8 cellular contexts compared by ENCODE assay signal in the genomic region with DNA sequence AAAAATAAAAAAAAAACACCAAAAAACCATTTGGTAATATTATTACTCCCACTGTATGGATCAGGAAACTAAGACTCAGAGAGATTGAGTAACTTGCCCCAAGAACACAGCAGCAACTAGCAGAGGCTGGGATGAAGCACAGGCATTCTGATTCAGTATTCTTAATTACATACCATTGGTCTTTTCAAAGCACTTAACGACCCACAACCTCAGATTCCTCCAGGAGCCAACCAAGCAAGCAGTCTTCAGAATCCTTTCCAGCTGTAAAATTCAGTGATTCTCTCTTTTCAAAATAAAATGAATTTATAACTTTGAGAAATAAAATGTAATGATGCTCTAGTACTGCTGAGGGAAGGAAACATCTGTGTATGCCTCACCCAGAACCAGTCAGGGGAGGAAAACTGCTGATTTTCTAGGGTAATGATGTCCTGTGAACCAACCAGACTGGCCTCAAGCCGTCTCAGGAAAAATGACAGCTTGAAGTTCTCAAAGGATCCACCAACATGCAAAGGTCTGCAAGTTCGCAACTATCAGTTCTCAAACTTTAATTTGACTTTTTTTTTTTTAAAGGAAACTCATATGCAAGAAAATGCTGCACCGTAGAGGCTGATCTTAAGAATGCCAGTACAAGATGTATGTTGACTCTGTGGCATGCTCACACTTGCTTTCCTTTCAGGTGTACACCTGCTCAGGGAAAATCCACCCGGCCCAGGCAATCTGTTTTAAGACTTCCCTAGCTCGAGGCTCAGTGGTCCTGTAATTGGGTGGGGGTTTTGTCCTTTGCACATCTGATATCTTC. TPM values are rescaled to one million over a fixed set of nuclear protein-coding genes. Genes with fewer than 3 reads are reported as not detected.
DNase-seq lines count a peak whose midpoint lies in the region; ATAC-seq and TF ChIP-seq lines count a peak whose summit lies in the region.

No MANE protein-coding gene starts in this region.

- CTCF ChIA-PET in AG04450 (lab: Charles Lee): interaction anchor here (0.6 to 1.4 kb wide), 8 partner anchors 21 to 113 kb away, joined by 3 to 6 read pairs (median 4); no protein-coding TSS in a partner anchor

- H3K4me3 ChIP-seq in AG04450 (ENCODE audit: low read depth, low read length): peak overlapping the region; percentile 53
- peak overlapping the region; percentile 21 for H3K4me3 ChIP-seq in epithelial cell of esophagus (ENCODE audit: low read length)

- ATAC-seq in GM19324 (IDR thresholded peaks at IDR 0.05; ENCODE audit: low FRiP score, unreplicated experiment) (peak; percentile 10), HG03442 (IDR thresholded peaks at IDR 0.05; ENCODE audit: unreplicated experiment) (no peak)

- H3K27me3 ChIP-seq in AG04450 (ENCODE audit: control insufficient read depth, insufficient read depth, low read length): no peaks in the 10 kb centered on the region

- POLR2A ChIA-PET in AG04450 (lab: Yijun Ruan, JAX): interaction anchor here (0.5 to 4.2 kb wide), 9 partner anchors 8 to 668 kb away, joined by 3 to 23 read pairs (median 5); no protein-coding TSS in a partner anchor

- H3K9me3 ChIP-seq in AG04450 (ENCODE audit: control insufficient read depth, insufficient read depth, low read length): no peaks in the 10 kb centered on the region

- no peak for DNase-seq in AG04450 (ENCODE audit: low read depth, low spot score)
- DNase-seq in NCI-H2171 treated with DMSO at 0.1 percent for 48 hours (lab: John Stamatoyannopoulos, UW): peak; percentile 79
- DNase-seq in epithelial cell of esophagus (ENCODE audit: low read depth): peak; percentile 92
- peak; percentile 70 for DNase-seq in renal cortical epithelial cell (ENCODE audit: low read depth)
- no peak for DNase-seq in mucosa of gallbladder (ENCODE audit: low spot score)
- DNase-seq in GM20000 (ENCODE audit: low spot score): no peak

- peak overlapping the region; percentile 81 for H3K27ac ChIP-seq in AG04450 (ENCODE audit: low read depth, low read length)

- no peak for TF ChIP-seq CTCF in AG04450 (IDR thresholded peaks at IDR 0.05; ENCODE audit: low read depth, low read length)
- no peak for TF ChIP-seq CTCF in epithelial cell of esophagus (IDR thresholded peaks at IDR 0.05; ENCODE audit: insufficient read depth, low read depth, low read length, missing control alignments)
- TF ChIP-seq CTCF in GM20000 (IDR thresholded peaks at IDR 0.05; ENCODE audit: extremely low read depth, missing control alignments): no peak

RNA-seq across cellular contexts. Expression of a gene that starts 9.0 kb away (rescaled TPM):
- 21.6 and 27.6 TPM in 2 replicates for polyA plus RNA-seq in AG04450 (2011; rRNA removed)
- polyA minus RNA-seq in AG04450 (2011; rRNA and poly(A)+ RNA removed): 20.9 and 22.6 TPM in 2 replicates
- 10.1 and 20.1 TPM in 2 replicates for total RNA-seq in renal cortical epithelial cell
- 36.9 TPM for total RNA-seq in mucosa of gallbladder

RNA-seq across cellular contexts. Expression of a gene that starts 41.9 kb away (rescaled TPM):
- 34.2 and 38.9 TPM in 2 replicates for polyA plus RNA-seq in AG04450 (2011; rRNA removed)
- polyA minus RNA-seq in AG04450 (2011; rRNA and poly(A)+ RNA removed): 65.1 and 68.2 TPM in 2 replicates
- total RNA-seq in renal cortical epithelial cell (45.8 and 79.1 TPM in 2 replicates), mucosa of gallbladder (64.9 TPM)

Comparison
In these comparisons a context has a peak if more than half of its experiments do, and no peak if none do; other contexts are left out.
1. DNase-seq: peak in NCI-H2171 treated with DMSO at 0.1 percent for 48 hours (single experiment), epithelial cell of esophagus (single experiment) and renal cortical epithelial cell (single experiment); none in AG04450 (single experiment), mucosa of gallbladder (single experiment) and GM20000 (single experiment).